ENCODE assay signal across 1 cellular context in genomic region chr14:91059576-91060471, GRCh38.
TF ChIP-seq lines count a peak whose summit lies in the region.

No MANE protein-coding gene starts in this region.

TF ChIP-seq in K562, 482 proteins besides CTCF, POLR2A, EP300 and RAD21 (continued from another document and continues in another):
- TF ChIP-seq, protein P1, sequence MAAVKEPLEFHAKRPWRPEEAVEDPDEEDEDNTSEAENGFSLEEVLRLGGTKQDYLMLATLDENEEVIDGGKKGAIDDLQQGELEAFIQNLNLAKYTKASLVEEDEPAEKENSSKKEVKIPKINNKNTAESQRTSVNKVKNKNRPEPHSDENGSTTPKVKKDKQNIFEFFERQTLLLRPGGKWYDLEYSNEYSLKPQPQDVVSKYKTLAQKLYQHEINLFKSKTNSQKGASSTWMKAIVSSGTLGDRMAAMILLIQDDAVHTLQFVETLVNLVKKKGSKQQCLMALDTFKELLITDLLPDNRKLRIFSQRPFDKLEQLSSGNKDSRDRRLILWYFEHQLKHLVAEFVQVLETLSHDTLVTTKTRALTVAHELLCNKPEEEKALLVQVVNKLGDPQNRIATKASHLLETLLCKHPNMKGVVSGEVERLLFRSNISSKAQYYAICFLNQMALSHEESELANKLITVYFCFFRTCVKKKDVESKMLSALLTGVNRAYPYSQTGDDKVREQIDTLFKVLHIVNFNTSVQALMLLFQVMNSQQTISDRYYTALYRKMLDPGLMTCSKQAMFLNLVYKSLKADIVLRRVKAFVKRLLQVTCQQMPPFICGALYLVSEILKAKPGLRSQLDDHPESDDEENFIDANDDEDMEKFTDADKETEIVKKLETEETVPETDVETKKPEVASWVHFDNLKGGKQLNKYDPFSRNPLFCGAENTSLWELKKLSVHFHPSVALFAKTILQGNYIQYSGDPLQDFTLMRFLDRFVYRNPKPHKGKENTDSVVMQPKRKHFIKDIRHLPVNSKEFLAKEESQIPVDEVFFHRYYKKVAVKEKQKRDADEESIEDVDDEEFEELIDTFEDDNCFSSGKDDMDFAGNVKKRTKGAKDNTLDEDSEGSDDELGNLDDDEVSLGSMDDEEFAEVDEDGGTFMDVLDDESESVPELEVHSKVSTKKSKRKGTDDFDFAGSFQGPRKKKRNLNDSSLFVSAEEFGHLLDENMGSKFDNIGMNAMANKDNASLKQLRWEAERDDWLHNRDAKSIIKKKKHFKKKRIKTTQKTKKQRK (IDR thresholded peaks at IDR 0.05; ENCODE audit: borderline replicate concordance, low read depth, low read length): no peak
- TF ChIP-seq POLR3G (IDR thresholded peaks at IDR 0.05; ENCODE audit: extremely low read depth, insufficient read length, insufficient replicate concordance) (no peak), ZNF699 (CRISPR knock-in tag; IDR thresholded peaks at IDR 0.05; ENCODE audit: insufficient replicate concordance) (no peak), CBX1 (IDR thresholded peaks at IDR 0.05; ENCODE audit: low read depth) (no peak), SMARCC2 (IDR thresholded peaks at IDR 0.05; ENCODE audit: low read depth) (no peak), CHD4 (IDR thresholded peaks at IDR 0.05; ENCODE audit: insufficient read depth, insufficient replicate concordance, low read depth, low read length, poor library complexity, severe bottlenecking) (no peak), TEAD4 (IDR thresholded peaks at IDR 0.05; ENCODE audit: low read length) (0 out of 2 replicates have a peak, but pooled peaks have one; percentile 10), TEAD4 (CRISPR knock-in tag; IDR thresholded peaks at IDR 0.05; ENCODE audit: borderline replicate concordance) (no peak), FOS (IDR thresholded peaks at IDR 0.05; ENCODE audit: extremely low read depth, insufficient read length) (no peak), IRF2 (CRISPR knock-in tag; IDR thresholded peaks at IDR 0.05) (no peak), ZNF76 (CRISPR knock-in tag; IDR thresholded peaks at IDR 0.05; ENCODE audit: borderline replicate concordance) (no peak), HINFP (tag; conservative IDR thresholded peaks at IDR 0.05; ENCODE audit: low read depth) (no peak), ZNF316 (IDR thresholded peaks at IDR 0.05) (no peak), ARID3A (IDR thresholded peaks at IDR 0.05; ENCODE audit: borderline replicate concordance, low read depth, low read length) (no peak), RUNX1 (IDR thresholded peaks at IDR 0.05; ENCODE audit: low read depth) (no peak), MEF2A (IDR thresholded peaks at IDR 0.05; ENCODE audit: control insufficient read depth, low read depth, low read length) (no peak), ZNF589 (CRISPR knock-in tag; IDR thresholded peaks at IDR 0.05; ENCODE audit: low read depth) (no peak), LEF1 (IDR thresholded peaks at IDR 0.05) (no peak), CAMTA2 (CRISPR knock-in tag; conservative IDR thresholded peaks at IDR 0.05) (no peak), MXI1 (IDR thresholded peaks at IDR 0.05; ENCODE audit: low read depth, low read length) (peak; percentile 21; the same call in 1 of the 2 replicates), KDM4B (IDR thresholded peaks at IDR 0.05; ENCODE audit: borderline replicate concordance in 2 of 2, low read depth in 1 of 2) (no peak), ILK (tag; IDR thresholded peaks at IDR 0.05; ENCODE audit: borderline replicate concordance, low read depth) (no peak), ZNF354B (CRISPR knock-in tag; IDR thresholded peaks at IDR 0.05) (no peak), HDAC1 (IDR thresholded peaks at IDR 0.05) (peak in 1 of 2 experiments; percentile 25; a peak in 1 of 4 replicates), GABPB2 (CRISPR knock-in tag; conservative IDR thresholded peaks at IDR 0.05) (no peak), KDM1A (IDR thresholded peaks at IDR 0.05) (no peak), ZBTB7A (IDR thresholded peaks at IDR 0.05; ENCODE audit: borderline replicate concordance, control insufficient read depth, low read depth, low read length) (no peak; the same call in 1 of the 2 replicates)
- TF ChIP-seq, protein P2, sequence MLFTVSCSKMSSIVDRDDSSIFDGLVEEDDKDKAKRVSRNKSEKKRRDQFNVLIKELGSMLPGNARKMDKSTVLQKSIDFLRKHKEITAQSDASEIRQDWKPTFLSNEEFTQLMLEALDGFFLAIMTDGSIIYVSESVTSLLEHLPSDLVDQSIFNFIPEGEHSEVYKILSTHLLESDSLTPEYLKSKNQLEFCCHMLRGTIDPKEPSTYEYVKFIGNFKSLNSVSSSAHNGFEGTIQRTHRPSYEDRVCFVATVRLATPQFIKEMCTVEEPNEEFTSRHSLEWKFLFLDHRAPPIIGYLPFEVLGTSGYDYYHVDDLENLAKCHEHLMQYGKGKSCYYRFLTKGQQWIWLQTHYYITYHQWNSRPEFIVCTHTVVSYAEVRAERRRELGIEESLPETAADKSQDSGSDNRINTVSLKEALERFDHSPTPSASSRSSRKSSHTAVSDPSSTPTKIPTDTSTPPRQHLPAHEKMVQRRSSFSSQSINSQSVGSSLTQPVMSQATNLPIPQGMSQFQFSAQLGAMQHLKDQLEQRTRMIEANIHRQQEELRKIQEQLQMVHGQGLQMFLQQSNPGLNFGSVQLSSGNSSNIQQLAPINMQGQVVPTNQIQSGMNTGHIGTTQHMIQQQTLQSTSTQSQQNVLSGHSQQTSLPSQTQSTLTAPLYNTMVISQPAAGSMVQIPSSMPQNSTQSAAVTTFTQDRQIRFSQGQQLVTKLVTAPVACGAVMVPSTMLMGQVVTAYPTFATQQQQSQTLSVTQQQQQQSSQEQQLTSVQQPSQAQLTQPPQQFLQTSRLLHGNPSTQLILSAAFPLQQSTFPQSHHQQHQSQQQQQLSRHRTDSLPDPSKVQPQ (CRISPR knock-in tag; IDR thresholded peaks at IDR 0.05; ENCODE audit: borderline replicate concordance): no peak
- TF ChIP-seq, protein P3, sequence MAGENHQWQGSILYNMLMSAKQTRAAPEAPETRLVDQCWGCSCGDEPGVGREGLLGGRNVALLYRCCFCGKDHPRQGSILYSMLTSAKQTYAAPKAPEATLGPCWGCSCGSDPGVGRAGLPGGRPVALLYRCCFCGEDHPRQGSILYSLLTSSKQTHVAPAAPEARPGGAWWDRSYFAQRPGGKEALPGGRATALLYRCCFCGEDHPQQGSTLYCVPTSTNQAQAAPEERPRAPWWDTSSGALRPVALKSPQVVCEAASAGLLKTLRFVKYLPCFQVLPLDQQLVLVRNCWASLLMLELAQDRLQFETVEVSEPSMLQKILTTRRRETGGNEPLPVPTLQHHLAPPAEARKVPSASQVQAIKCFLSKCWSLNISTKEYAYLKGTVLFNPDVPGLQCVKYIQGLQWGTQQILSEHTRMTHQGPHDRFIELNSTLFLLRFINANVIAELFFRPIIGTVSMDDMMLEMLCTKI (IDR thresholded peaks at IDR 0.05; ENCODE audit: partially characterized antibody): no peak
- TF ChIP-seq, protein P4, sequence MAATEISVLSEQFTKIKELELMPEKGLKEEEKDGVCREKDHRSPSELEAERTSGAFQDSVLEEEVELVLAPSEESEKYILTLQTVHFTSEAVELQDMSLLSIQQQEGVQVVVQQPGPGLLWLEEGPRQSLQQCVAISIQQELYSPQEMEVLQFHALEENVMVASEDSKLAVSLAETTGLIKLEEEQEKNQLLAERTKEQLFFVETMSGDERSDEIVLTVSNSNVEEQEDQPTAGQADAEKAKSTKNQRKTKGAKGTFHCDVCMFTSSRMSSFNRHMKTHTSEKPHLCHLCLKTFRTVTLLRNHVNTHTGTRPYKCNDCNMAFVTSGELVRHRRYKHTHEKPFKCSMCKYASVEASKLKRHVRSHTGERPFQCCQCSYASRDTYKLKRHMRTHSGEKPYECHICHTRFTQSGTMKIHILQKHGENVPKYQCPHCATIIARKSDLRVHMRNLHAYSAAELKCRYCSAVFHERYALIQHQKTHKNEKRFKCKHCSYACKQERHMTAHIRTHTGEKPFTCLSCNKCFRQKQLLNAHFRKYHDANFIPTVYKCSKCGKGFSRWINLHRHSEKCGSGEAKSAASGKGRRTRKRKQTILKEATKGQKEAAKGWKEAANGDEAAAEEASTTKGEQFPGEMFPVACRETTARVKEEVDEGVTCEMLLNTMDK (IDR thresholded peaks at IDR 0.05; ENCODE audit: borderline replicate concordance, insufficient read depth, low read depth, low read length, poor library complexity, severe bottlenecking): no peak
- TF ChIP-seq, protein P5, sequence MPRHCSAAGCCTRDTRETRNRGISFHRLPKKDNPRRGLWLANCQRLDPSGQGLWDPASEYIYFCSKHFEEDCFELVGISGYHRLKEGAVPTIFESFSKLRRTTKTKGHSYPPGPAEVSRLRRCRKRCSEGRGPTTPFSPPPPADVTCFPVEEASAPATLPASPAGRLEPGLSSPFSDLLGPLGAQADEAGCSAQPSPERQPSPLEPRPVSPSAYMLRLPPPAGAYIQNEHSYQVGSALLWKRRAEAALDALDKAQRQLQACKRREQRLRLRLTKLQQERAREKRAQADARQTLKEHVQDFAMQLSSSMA (CRISPR knock-in tag; IDR thresholded peaks at IDR 0.05): no peak
- TF ChIP-seq, protein P6, sequence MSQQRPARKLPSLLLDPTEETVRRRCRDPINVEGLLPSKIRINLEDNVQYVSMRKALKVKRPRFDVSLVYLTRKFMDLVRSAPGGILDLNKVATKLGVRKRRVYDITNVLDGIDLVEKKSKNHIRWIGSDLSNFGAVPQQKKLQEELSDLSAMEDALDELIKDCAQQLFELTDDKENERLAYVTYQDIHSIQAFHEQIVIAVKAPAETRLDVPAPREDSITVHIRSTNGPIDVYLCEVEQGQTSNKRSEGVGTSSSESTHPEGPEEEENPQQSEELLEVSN (IDR thresholded peaks at IDR 0.05; ENCODE audit: borderline replicate concordance in 1 of 2, extremely low read depth in 1 of 2, insufficient read depth in 1 of 2, insufficient read length in 1 of 2, low read depth in 1 of 2, low read length in 1 of 2, poor library complexity in 1 of 2, severe bottlenecking in 1 of 2): peak in 1 of 2 experiments; percentile 9
- TF ChIP-seq, protein P7, sequence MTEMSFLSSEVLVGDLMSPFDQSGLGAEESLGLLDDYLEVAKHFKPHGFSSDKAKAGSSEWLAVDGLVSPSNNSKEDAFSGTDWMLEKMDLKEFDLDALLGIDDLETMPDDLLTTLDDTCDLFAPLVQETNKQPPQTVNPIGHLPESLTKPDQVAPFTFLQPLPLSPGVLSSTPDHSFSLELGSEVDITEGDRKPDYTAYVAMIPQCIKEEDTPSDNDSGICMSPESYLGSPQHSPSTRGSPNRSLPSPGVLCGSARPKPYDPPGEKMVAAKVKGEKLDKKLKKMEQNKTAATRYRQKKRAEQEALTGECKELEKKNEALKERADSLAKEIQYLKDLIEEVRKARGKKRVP (CRISPR knock-in tag; IDR thresholded peaks at IDR 0.05): no peak
- TF ChIP-seq, protein P8, sequence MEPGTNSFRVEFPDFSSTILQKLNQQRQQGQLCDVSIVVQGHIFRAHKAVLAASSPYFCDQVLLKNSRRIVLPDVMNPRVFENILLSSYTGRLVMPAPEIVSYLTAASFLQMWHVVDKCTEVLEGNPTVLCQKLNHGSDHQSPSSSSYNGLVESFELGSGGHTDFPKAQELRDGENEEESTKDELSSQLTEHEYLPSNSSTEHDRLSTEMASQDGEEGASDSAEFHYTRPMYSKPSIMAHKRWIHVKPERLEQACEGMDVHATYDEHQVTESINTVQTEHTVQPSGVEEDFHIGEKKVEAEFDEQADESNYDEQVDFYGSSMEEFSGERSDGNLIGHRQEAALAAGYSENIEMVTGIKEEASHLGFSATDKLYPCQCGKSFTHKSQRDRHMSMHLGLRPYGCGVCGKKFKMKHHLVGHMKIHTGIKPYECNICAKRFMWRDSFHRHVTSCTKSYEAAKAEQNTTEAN (CRISPR knock-in tag; IDR thresholded peaks at IDR 0.05): no peak
- TF ChIP-seq, protein P9, sequence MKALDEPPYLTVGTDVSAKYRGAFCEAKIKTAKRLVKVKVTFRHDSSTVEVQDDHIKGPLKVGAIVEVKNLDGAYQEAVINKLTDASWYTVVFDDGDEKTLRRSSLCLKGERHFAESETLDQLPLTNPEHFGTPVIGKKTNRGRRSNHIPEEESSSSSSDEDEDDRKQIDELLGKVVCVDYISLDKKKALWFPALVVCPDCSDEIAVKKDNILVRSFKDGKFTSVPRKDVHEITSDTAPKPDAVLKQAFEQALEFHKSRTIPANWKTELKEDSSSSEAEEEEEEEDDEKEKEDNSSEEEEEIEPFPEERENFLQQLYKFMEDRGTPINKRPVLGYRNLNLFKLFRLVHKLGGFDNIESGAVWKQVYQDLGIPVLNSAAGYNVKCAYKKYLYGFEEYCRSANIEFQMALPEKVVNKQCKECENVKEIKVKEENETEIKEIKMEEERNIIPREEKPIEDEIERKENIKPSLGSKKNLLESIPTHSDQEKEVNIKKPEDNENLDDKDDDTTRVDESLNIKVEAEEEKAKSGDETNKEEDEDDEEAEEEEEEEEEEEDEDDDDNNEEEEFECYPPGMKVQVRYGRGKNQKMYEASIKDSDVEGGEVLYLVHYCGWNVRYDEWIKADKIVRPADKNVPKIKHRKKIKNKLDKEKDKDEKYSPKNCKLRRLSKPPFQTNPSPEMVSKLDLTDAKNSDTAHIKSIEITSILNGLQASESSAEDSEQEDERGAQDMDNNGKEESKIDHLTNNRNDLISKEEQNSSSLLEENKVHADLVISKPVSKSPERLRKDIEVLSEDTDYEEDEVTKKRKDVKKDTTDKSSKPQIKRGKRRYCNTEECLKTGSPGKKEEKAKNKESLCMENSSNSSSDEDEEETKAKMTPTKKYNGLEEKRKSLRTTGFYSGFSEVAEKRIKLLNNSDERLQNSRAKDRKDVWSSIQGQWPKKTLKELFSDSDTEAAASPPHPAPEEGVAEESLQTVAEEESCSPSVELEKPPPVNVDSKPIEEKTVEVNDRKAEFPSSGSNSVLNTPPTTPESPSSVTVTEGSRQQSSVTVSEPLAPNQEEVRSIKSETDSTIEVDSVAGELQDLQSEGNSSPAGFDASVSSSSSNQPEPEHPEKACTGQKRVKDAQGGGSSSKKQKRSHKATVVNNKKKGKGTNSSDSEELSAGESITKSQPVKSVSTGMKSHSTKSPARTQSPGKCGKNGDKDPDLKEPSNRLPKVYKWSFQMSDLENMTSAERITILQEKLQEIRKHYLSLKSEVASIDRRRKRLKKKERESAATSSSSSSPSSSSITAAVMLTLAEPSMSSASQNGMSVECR (CRISPR knock-in tag; IDR thresholded peaks at IDR 0.05): peak; percentile 13; the same call in 1 of the 2 replicates
